In the genomic region with DNA sequence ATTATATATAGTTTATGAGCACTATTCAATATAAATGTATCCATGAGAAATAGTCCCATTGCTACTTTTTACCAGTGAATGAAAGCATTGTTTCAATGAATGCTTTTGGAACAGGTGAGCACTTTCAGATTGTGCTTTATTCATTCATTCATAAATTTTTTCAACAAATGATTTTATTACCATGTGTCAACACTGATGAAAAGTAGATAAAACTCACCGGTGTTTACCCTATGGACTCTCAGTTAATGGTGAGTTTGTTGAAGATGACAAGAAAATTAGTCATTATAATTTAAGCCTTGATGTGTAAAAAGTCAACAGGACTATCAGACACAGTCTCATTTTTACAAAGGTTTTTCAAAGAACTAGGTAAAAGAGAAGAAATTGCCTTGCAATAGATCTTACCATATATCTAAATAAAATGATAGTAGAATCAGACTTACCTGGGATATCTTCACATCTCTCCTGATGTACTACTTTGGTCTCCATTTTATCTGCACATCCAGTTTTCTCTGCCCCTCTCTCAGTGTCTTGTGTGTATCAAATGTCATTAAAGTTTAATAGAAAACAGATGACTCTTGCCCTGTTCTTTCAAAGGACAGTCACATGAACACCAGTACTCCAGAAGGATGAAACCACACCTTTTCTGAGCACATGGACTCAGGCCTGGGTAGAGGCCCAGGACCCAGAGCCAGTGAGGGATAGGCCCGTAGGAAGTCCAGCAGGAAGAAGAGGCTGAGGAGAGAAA, we compare ENCODE assay signal across 1 cellular context.
TF ChIP-seq lines count a peak whose summit lies in the region.

No MANE protein-coding gene starts in this region.

TF ChIP-seq in H1, 55 proteins besides CTCF, POLR2A, EP300 and RAD21:
- TF ChIP-seq, protein P1, sequence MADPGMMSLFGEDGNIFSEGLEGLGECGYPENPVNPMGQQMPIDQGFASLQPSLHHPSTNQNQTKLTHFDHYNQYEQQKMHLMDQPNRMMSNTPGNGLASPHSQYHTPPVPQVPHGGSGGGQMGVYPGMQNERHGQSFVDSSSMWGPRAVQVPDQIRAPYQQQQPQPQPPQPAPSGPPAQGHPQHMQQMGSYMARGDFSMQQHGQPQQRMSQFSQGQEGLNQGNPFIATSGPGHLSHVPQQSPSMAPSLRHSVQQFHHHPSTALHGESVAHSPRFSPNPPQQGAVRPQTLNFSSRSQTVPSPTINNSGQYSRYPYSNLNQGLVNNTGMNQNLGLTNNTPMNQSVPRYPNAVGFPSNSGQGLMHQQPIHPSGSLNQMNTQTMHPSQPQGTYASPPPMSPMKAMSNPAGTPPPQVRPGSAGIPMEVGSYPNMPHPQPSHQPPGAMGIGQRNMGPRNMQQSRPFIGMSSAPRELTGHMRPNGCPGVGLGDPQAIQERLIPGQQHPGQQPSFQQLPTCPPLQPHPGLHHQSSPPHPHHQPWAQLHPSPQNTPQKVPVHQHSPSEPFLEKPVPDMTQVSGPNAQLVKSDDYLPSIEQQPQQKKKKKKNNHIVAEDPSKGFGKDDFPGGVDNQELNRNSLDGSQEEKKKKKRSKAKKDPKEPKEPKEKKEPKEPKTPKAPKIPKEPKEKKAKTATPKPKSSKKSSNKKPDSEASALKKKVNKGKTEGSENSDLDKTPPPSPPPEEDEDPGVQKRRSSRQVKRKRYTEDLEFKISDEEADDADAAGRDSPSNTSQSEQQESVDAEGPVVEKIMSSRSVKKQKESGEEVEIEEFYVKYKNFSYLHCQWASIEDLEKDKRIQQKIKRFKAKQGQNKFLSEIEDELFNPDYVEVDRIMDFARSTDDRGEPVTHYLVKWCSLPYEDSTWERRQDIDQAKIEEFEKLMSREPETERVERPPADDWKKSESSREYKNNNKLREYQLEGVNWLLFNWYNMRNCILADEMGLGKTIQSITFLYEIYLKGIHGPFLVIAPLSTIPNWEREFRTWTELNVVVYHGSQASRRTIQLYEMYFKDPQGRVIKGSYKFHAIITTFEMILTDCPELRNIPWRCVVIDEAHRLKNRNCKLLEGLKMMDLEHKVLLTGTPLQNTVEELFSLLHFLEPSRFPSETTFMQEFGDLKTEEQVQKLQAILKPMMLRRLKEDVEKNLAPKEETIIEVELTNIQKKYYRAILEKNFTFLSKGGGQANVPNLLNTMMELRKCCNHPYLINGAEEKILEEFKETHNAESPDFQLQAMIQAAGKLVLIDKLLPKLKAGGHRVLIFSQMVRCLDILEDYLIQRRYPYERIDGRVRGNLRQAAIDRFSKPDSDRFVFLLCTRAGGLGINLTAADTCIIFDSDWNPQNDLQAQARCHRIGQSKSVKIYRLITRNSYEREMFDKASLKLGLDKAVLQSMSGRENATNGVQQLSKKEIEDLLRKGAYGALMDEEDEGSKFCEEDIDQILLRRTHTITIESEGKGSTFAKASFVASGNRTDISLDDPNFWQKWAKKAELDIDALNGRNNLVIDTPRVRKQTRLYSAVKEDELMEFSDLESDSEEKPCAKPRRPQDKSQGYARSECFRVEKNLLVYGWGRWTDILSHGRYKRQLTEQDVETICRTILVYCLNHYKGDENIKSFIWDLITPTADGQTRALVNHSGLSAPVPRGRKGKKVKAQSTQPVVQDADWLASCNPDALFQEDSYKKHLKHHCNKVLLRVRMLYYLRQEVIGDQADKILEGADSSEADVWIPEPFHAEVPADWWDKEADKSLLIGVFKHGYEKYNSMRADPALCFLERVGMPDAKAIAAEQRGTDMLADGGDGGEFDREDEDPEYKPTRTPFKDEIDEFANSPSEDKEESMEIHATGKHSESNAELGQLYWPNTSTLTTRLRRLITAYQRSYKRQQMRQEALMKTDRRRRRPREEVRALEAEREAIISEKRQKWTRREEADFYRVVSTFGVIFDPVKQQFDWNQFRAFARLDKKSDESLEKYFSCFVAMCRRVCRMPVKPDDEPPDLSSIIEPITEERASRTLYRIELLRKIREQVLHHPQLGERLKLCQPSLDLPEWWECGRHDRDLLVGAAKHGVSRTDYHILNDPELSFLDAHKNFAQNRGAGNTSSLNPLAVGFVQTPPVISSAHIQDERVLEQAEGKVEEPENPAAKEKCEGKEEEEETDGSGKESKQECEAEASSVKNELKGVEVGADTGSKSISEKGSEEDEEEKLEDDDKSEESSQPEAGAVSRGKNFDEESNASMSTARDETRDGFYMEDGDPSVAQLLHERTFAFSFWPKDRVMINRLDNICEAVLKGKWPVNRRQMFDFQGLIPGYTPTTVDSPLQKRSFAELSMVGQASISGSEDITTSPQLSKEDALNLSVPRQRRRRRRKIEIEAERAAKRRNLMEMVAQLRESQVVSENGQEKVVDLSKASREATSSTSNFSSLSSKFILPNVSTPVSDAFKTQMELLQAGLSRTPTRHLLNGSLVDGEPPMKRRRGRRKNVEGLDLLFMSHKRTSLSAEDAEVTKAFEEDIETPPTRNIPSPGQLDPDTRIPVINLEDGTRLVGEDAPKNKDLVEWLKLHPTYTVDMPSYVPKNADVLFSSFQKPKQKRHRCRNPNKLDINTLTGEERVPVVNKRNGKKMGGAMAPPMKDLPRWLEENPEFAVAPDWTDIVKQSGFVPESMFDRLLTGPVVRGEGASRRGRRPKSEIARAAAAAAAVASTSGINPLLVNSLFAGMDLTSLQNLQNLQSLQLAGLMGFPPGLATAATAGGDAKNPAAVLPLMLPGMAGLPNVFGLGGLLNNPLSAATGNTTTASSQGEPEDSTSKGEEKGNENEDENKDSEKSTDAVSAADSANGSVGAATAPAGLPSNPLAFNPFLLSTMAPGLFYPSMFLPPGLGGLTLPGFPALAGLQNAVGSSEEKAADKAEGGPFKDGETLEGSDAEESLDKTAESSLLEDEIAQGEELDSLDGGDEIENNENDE (IDR thresholded peaks at IDR 0.05; ENCODE audit: insufficient replicate concordance, low read length): no peak
- TF ChIP-seq TEAD4 (IDR thresholded peaks at IDR 0.05; ENCODE audit: low read depth, low read length) (no peak), FOSL1 (IDR thresholded peaks at IDR 0.05; ENCODE audit: insufficient read depth, low read depth, low read length) (no peak), CHD1 (IDR thresholded peaks at IDR 0.05; ENCODE audit: low read depth, low read length) (no peak), CREB1 (IDR thresholded peaks at IDR 0.05) (no peak), SP1 (IDR thresholded peaks at IDR 0.05; ENCODE audit: low read depth, low read length) (no peak), SRF (IDR thresholded peaks at IDR 0.05; ENCODE audit: low read depth, low read length) (no peak), NANOG (IDR thresholded peaks at IDR 0.05; ENCODE audit: insufficient read depth, low read depth, low read length, poor library complexity, severe bottlenecking) (no peak), GTF2F1 (IDR thresholded peaks at IDR 0.05; ENCODE audit: borderline replicate concordance, low read depth, low read length) (no peak)
- TF ChIP-seq, protein P2, sequence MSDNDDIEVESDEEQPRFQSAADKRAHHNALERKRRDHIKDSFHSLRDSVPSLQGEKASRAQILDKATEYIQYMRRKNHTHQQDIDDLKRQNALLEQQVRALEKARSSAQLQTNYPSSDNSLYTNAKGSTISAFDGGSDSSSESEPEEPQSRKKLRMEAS (IDR thresholded peaks at IDR 0.05): no peak
- TF ChIP-seq, protein P3, sequence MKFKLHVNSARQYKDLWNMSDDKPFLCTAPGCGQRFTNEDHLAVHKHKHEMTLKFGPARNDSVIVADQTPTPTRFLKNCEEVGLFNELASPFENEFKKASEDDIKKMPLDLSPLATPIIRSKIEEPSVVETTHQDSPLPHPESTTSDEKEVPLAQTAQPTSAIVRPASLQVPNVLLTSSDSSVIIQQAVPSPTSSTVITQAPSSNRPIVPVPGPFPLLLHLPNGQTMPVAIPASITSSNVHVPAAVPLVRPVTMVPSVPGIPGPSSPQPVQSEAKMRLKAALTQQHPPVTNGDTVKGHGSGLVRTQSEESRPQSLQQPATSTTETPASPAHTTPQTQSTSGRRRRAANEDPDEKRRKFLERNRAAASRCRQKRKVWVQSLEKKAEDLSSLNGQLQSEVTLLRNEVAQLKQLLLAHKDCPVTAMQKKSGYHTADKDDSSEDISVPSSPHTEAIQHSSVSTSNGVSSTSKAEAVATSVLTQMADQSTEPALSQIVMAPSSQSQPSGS (IDR thresholded peaks at IDR 0.05; ENCODE audit: low read length): no peak
TF ChIP-seq in H1: peak in this region for 0.
